In the genomic region with DNA sequence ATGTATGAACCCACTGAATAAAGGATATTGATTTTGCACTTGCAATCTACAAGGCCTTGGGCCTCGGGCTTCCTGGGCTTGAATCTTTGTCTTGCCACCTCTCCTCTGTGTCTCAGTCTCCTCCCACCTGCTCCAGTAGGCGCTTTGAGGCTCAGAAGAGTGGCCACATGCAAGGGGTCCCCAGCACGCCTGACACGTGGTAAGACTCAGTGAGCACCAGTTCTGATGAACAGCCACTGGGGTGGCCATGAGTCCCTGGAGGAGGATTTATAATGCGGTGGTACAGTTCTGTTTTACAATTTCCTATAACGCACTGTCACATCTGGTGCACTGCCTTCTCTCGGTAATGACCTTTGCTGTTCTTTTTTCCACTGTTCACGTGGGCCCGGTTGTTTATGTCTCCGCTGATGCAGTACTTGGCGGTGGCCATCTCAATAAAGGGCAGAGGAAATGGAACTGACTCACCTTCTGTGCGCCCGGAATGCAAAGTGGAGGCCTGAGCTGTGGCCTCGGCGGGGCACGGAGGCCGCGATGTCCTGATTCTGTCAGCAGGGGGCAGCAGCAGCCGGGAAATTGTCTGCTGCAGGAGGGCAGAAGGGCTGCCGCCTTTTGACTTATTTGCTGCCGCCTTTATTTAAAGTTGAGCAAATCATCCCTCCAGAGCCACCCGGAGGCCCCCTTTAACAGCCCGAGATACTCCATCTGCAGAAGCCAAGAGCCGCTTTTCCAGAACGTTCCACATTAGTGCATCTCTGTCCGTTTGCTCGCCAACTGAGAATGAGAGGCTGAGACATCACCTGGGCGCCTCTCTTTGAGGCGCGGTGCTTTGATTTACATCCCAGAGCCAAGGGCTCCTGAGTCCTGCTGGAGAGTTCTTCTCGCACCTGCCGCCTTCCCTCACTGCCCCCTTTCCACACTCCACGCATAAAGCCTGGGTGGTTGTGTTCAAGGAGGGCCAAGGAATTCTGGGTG, we compare ENCODE assay signal across 8 cellular contexts. TPM values are rescaled to one million over a fixed set of nuclear protein-coding genes. Genes with fewer than 3 reads are reported as not detected.
DNase-seq lines count a peak whose midpoint lies in the region; ATAC-seq and TF ChIP-seq lines count a peak whose summit lies in the region.

No MANE protein-coding gene starts in this region.

- no peak overlapping the region for H3K4me3 ChIP-seq in PC-3 (ENCODE audit: low read length)
- no peak overlapping the region for H3K4me3 ChIP-seq in esophagus squamous epithelium
- H3K4me3 ChIP-seq in naive thymus-derived CD4-positive, alpha-beta T cell (ENCODE audit: low read length): no peak overlapping the region

- BruUV-seq in PC-3 (replicated peaks; lab: Mats Ljungman, UMichigan): no TSS peak

- H2AFZ ChIP-seq in PC-3 (ENCODE audit: low read length): peak overlapping the region; percentile 70

- no peaks in the 10 kb centered on the region for H3F3A ChIP-seq in PC-3 (ENCODE audit: low read length, unreplicated experiment)

- H3K9me3 Mint-ChIP-seq in naive thymus-derived CD4-positive, alpha-beta T cell: no peaks in the 10 kb centered on the region

- intact Hi-C loops in PC-3 (cut with micrococcal nuclease): loop anchor here (1.0 to 5.0 kb wide), 2 partner anchors 74 to 195 kb away; no protein-coding TSS in a partner anchor
- intact Hi-C loops in esophagus squamous epithelium (cut with DNase I): loop anchor here (5.0 to 10.0 kb wide), 2 partner anchors 75 to 193 kb away; no protein-coding TSS in a partner anchor
- intact Hi-C loops in naive thymus-derived CD4-positive, alpha-beta T cell (cut with micrococcal nuclease): loop anchor here (1.0 kb wide), 6 partner anchors 74 to 416 kb away; no protein-coding TSS in a partner anchor

- peak; percentile 61 for DNase-seq in NCI-H748 (lab: John Stamatoyannopoulos, UW; ENCODE audit: unreplicated experiment)
- DNase-seq in NCI-H748 treated with DMSO at 0.1 percent for 48 hours (lab: John Stamatoyannopoulos, UW): no peak
- peak; percentile 84 for DNase-seq in PC-3
- peak; percentile 92 for DNase-seq in activated T-cell treated with anti-CD3 and anti-CD28 coated beads, Interleukin-2, amount 50 U/mL, for 1 hour
- peak; percentile 17 for DNase-seq in esophagus squamous epithelium (lab: John Stamatoyannopoulos, UW)
- DNase-seq in naive thymus-derived CD4-positive, alpha-beta T cell: peak; percentile 66 to 92 (median 80)
- peak; percentile 72 for DNase-seq in stimulated activated CD8-positive, alpha-beta memory T cell treated with anti-CD3 and anti-CD28 coated beads, Interleukin-7, amount 100 ng/mL, for 24 hours (ENCODE audit: low read depth)

- H3K27me3 ChIP-seq in PC-3 (ENCODE audit: low read length): 0 out of 2 replicates have a peak, but pooled peaks cover 5% of the 10 kb centered on the region
- H3K27me3 ChIP-seq in esophagus squamous epithelium: peaks cover 0 to 39% (median 0%) of the 10 kb centered on the region in 4 donors
- no peaks in the 10 kb centered on the region for H3K27me3 ChIP-seq in naive thymus-derived CD4-positive, alpha-beta T cell (ENCODE audit: control insufficient read depth in 2 of 2, insufficient read depth in 2 of 2, low read length in 2 of 2)

- peak overlapping the region in 5 of 9 donors; percentile 27 to 72 (median 58) for H3K27ac Mint-ChIP-seq in naive thymus-derived CD4-positive, alpha-beta T cell

- H3K4me1 ChIP-seq in PC-3 (ENCODE audit: insufficient read depth, low read length) (peaks cover 6% of the 10 kb centered on the region), esophagus squamous epithelium (peaks cover 0 to 11% (median 7%) of the 10 kb centered on the region in 3 donors)
- peaks cover 4 to 10% of the 10 kb centered on the region in 2 donors for H3K4me1 ChIP-seq in naive thymus-derived CD4-positive, alpha-beta T cell (ENCODE audit: control insufficient read depth in 2 of 2, insufficient read depth in 2 of 2, low read length in 2 of 2)

- H3K9ac ChIP-seq in PC-3 (ENCODE audit: low read length): no peak overlapping the region

- no peaks in the 10 kb centered on the region for H3K36me3 Mint-ChIP-seq in naive thymus-derived CD4-positive, alpha-beta T cell

- peak overlapping the region in 4 of 10 donors; percentile 8 to 57 (median 43) for H3K4me3 Mint-ChIP-seq in naive thymus-derived CD4-positive, alpha-beta T cell

- H3K9me3 ChIP-seq in PC-3 (ENCODE audit: low read length): no peaks in the 10 kb centered on the region
- H3K9me3 ChIP-seq in esophagus squamous epithelium: no peaks in the 10 kb centered on the region
- no peaks in the 10 kb centered on the region for H3K9me3 ChIP-seq in naive thymus-derived CD4-positive, alpha-beta T cell (ENCODE audit: control insufficient read depth in 2 of 3, low read length in 3 of 3)

- peaks cover 0 to 11% (median 7%) of the 10 kb centered on the region in 5 donors for H3K27me3 Mint-ChIP-seq in naive thymus-derived CD4-positive, alpha-beta T cell

- TF ChIP-seq POLR2A in esophagus squamous epithelium (IDR thresholded peaks at IDR 0.05): no peak

- no peaks in the 10 kb centered on the region for H3K79me2 ChIP-seq in PC-3 (ENCODE audit: low read length)

- H3K9me2 ChIP-seq in PC-3 (replicated peaks; ENCODE audit: low read length): no peaks in the 10 kb centered on the region

- ATAC-seq in HG03432 (IDR thresholded peaks at IDR 0.05; ENCODE audit: unreplicated experiment) (peak; percentile 74), PC-3 (peak; percentile 98)
- ATAC-seq in naive thymus-derived CD4-positive, alpha-beta T cell: peak; percentile 98

- H3K4me2 ChIP-seq in PC-3 (ENCODE audit: low read length): peak overlapping the region; percentile 30

- H3K4me1 Mint-ChIP-seq in naive thymus-derived CD4-positive, alpha-beta T cell: peaks cover 9 to 34% (median 18%) of the 10 kb centered on the region in 7 donors

- CTCF ChIA-PET in PC-3 (lab: Charles Lee): interaction anchor here (0.7 to 1.0 kb wide), 2 partner anchors 74 to 235 kb away, joined by 5 to 9 read pairs; no protein-coding TSS in a partner anchor
- CTCF ChIA-PET in naive thymus-derived CD4-positive, alpha-beta T cell (lab: Charles Lee): interaction anchor here (0.6 to 3.2 kb wide), 7 partner anchors 8 to 423 kb away, joined by 3 to 14 read pairs (median 5); no protein-coding TSS in a partner anchor

- POLR2A ChIA-PET in PC-3 (lab: Charles Lee; ENCODE audit: unreplicated experiment): no interaction called here
- POLR2A ChIA-PET in naive thymus-derived CD4-positive, alpha-beta T cell (lab: Charles Lee): interaction anchor here (0.6 to 1.0 kb wide), 2 partner anchors 200 to 700 kb away, joined by 3 to 5 read pairs; no protein-coding TSS in a partner anchor

- H3K36me3 ChIP-seq in PC-3 (ENCODE audit: low read depth, low read length) (no peaks in the 10 kb centered on the region), esophagus squamous epithelium (no peaks in the 10 kb centered on the region)
- no peaks in the 10 kb centered on the region for H3K36me3 ChIP-seq in naive thymus-derived CD4-positive, alpha-beta T cell (ENCODE audit: control insufficient read depth in 2 of 3, insufficient read depth in 3 of 3, low read length in 3 of 3)

- WGBS in esophagus squamous epithelium, 2 donors: 14 to 27% methylated on average over 25 to 31 of the region's 33 CpGs

- H3K27ac ChIP-seq in PC-3 (ENCODE audit: low read length): no peak overlapping the region
- H3K27ac ChIP-seq in esophagus squamous epithelium: peak overlapping the region in 2 of 4 donors; percentile 42 to 78
- no peak overlapping the region for H3K27ac ChIP-seq in naive thymus-derived CD4-positive, alpha-beta T cell (ENCODE audit: low read depth, low read length)

- TF ChIP-seq CTCF in PC-3 (conservative IDR thresholded peaks at IDR 0.05; ENCODE audit: low read depth, low read length): peak; percentile 84
- TF ChIP-seq CTCF in esophagus squamous epithelium (IDR thresholded peaks at IDR 0.05): peak; percentile 82 to 96 (median 90)

- no peaks in the 10 kb centered on the region for H4K20me1 ChIP-seq in PC-3 (ENCODE audit: low read length)

RNA-seq across cellular contexts. Expression of a gene that starts 6.0 kb away (rescaled TPM):
- total RNA-seq in PC-3 (2014; rRNA removed): 19.9 and 23.3 TPM in 2 replicates
- 1 to 10 TPM; 6.1 to 9.5 (median 8.1) TPM for total RNA-seq in esophagus squamous epithelium
- 10 to 100 TPM; 16.6 to 40.9 (median 32.0) TPM for total RNA-seq in naive thymus-derived CD4-positive, alpha-beta T cell
- 10 to 100 TPM; 10.1 to 12.0 TPM for polyA plus RNA-seq in naive thymus-derived CD4-positive, alpha-beta T cell

RNA-seq across cellular contexts. Expression of a gene that starts 34.9 kb away (rescaled TPM):
- not detected in 2 replicates for total RNA-seq in PC-3 (2014; rRNA removed)
- total RNA-seq in esophagus squamous epithelium: not detected
- not detected for total RNA-seq in naive thymus-derived CD4-positive, alpha-beta T cell
- not detected for polyA plus RNA-seq in naive thymus-derived CD4-positive, alpha-beta T cell
